ENCODE assay signal across 9 cellular contexts in genomic region chr14:93797536-93797935, GRCh38. TPM values are rescaled to one million over a fixed set of nuclear protein-coding genes. Genes with fewer than 3 reads are reported as not detected.
"Had no signal": no experiment of that assay in that cellular context is flagged by ENCODE, and none has a peak within 500 bp of the region (broad histone marks: within the 10 kb centered on the region; RNA-seq: fewer than 3 reads in every experiment).

No MANE protein-coding gene starts in this region.

- H3K4me1 ChIP-seq: HAP-1 had no signal

- H3K27ac Mint-ChIP-seq: HFFc6, IgD-negative memory B cell had no signal

- H3K27ac ChIP-seq: GM23248, HL-60 had no signal

- H3K9me3 ChIP-seq: HAP-1 had no signal

- H3K36me3 ChIP-seq: HAP-1 had no signal

- ATAC-seq: HCT116, HepG2 had no signal

- DNase-seq: GM23248, GOT3, H7, HFFc6 had no signal

- H3K4me3 ChIP-seq: GM23248, HAP-1 had no signal

- H3K36me3 Mint-ChIP-seq: IgD-negative memory B cell had no signal

- H3K4me1 Mint-ChIP-seq: IgD-negative memory B cell had no signal

- H3K4me3 Mint-ChIP-seq: HFFc6, IgD-negative memory B cell had no signal

- H3K9ac ChIP-seq: GM23248 had no signal

- H2AFZ ChIP-seq: GM23248 had no signal

RNA-seq across cellular contexts. Expression of gene PRIMA1, which starts 9.3 kb away (rescaled TPM):
- total RNA-seq: HFFc6 had no signal
- polyA plus RNA-seq: GM23248, IgD-negative memory B cell had no signal
